11 cellular contexts compared by ENCODE assay signal in the genomic region with DNA sequence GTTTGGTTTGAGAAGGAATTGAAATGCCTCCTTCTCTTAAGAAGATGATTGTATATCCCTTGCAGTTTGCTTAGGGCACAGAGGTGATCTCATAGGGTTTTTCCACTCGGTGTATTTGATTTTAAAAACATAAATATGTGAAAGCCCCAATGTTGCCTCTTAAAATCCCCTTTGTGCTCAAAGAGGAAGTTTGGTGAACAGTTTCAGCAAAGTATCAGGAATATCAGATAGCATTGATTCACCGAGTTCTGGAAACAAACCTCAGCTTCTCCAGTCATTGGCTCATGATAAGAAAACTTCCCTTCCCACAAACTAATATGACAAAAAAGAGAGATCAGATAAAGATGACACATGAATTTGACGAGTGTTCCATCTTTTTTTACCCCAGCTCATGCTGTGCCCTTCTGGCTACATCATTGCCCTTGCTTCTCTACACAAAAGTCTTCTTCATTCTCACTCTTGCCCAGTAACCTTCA. TPM values are rescaled to one million over a fixed set of nuclear protein-coding genes. Genes with fewer than 3 reads are reported as not detected.
A peak's percentile ranks its signal among the peaks of the same experiment; 100 is the strongest.
DNase-seq lines count a peak whose midpoint lies in the region; ATAC-seq and TF ChIP-seq lines count a peak whose summit lies in the region.
"Had no signal": no experiment of that assay in that cellular context is flagged by ENCODE, and none has a peak within 500 bp of the region (broad histone marks: within the 10 kb centered on the region; RNA-seq: fewer than 3 reads in every experiment).

No MANE protein-coding gene starts in this region.

- no peak overlapping the region for H3K27ac ChIP-seq in osteoblast (ENCODE audit: low read depth, low read length)
- H3K27ac ChIP-seq: thyroid gland had no signal

- no peaks in the 10 kb centered on the region for H3K9me3 ChIP-seq in osteoblast (ENCODE audit: low read depth, low read length)
- H3K9me3 ChIP-seq: thyroid gland had no signal

- no peak overlapping the region for H3K4me2 ChIP-seq in osteoblast (ENCODE audit: insufficient read depth, low read length)

- ATAC-seq in activated CD4-positive, CD25-positive, alpha-beta regulatory T cell treated with anti-CD3 and anti-CD28 coated beads, Interleukin-2, amount 50 U/mL, for 24 hours, result peak; percentile 32 to 58
- ATAC-seq in GM21576 (IDR thresholded peaks at IDR 0.05; ENCODE audit: unreplicated experiment), result peak; percentile 51
- ATAC-seq in HG03460 (IDR thresholded peaks at IDR 0.05; ENCODE audit: unreplicated experiment), result peak; percentile 50

- H4K20me1 ChIP-seq in osteoblast (ENCODE audit: insufficient read depth, low read length), result no peaks in the 10 kb centered on the region

- no peak overlapping the region for H3K4me3 ChIP-seq in osteoblast (ENCODE audit: insufficient read depth, low read length)
- H3K4me3 ChIP-seq: thyroid gland had no signal

- H3K79me2 ChIP-seq in osteoblast (ENCODE audit: insufficient read depth, low read length), result no peaks in the 10 kb centered on the region

- peak overlapping the region; percentile 16 for H2AFZ ChIP-seq in osteoblast (ENCODE audit: low read length)

- no peak for DNase-seq in activated CD4-positive, CD25-positive, alpha-beta regulatory T cell (lab: John Stamatoyannopoulos, UW)
- DNase-seq in osteoblast (ENCODE audit: insufficient read length, low spot score, missing footprints) (no peak), NCI-H748 treated with DMSO at 0.1 percent for 48 hours (lab: John Stamatoyannopoulos, UW) (no peak), NCI-H146 (lab: John Stamatoyannopoulos, UW) (no peak)
- DNase-seq in activated CD8-positive, alpha-beta memory T cell treated with anti-CD3 and anti-CD28 coated beads, Interleukin-2, amount 50 U/mL, for 4 hours, result no peak
- DNase-seq: NCI-H1048, RPMI8226, thyroid gland had no signal

- no peaks in the 10 kb centered on the region for H3K36me3 ChIP-seq in osteoblast (ENCODE audit: insufficient read depth, low read length)
- H3K36me3 ChIP-seq: thyroid gland had no signal

- no peak for TF ChIP-seq CTCF in osteoblast (IDR thresholded peaks at IDR 0.05; ENCODE audit: extremely low read depth, low read depth, low read length)

- peaks cover 39% of the 10 kb centered on the region for H3K4me1 ChIP-seq in osteoblast (ENCODE audit: insufficient read depth, low read length)
- H3K4me1 ChIP-seq: thyroid gland had no signal

- no peaks in the 10 kb centered on the region for H3K27me3 ChIP-seq in osteoblast (ENCODE audit: insufficient read depth, low read length)
- H3K27me3 ChIP-seq: thyroid gland had no signal

RNA-seq across cellular contexts. Expression of gene SMNDC1, which starts 20.1 kb away (rescaled TPM):
- 6.9 and 10.3 TPM in 2 replicates for total RNA-seq in osteoblast
